ENCODE assay signal across 25 cellular contexts in genomic region chr19:42125536-42125935, GRCh38. TPM values are rescaled to one million over a fixed set of nuclear protein-coding genes. Genes with fewer than 3 reads are reported as not detected.
DNase-seq lines count a peak whose midpoint lies in the region; ATAC-seq and TF ChIP-seq lines count a peak whose summit lies in the region.
"Had no signal": no experiment of that assay in that cellular context is flagged by ENCODE, and none has a peak within 500 bp of the region (broad histone marks: within the 10 kb centered on the region; RNA-seq: fewer than 3 reads in every experiment).

No MANE protein-coding gene starts in this region.

- intact Hi-C loops in CD4-positive, alpha-beta memory T cell (cut with micrococcal nuclease), result no loop called here
- intact Hi-C loops in OCI-LY7 (cut with micrococcal nuclease; ENCODE audit: unreplicated experiment), result no loop called here
- intact Hi-C loops in natural killer cell (cut with micrococcal nuclease), result no loop called here

- WGBS in endodermal cell (ENCODE audit: insufficient coverage in 1 of 2, insufficient read length in 1 of 2), 2 experiments, result 59 to 73% methylated on average over 5 to 6 of the region's 6 CpGs

- no peaks in the 10 kb centered on the region for H3K9me2 ChIP-seq in OCI-LY7 (ENCODE audit: insufficient read depth, low read length)

- H3K4me1 ChIP-seq in BLaER1, result peaks cover 93% of the 10 kb centered on the region
- peaks cover 75% of the 10 kb centered on the region for H3K4me1 ChIP-seq in CD4-positive, alpha-beta memory T cell (ENCODE audit: insufficient read depth, low read length)
- H3K4me1 ChIP-seq in OCI-LY7 (ENCODE audit: insufficient read depth, low read length, poor library complexity, severe bottlenecking), result peaks cover 96% of the 10 kb centered on the region
- no peaks in the 10 kb centered on the region for H3K4me1 ChIP-seq in endodermal cell (ENCODE audit: control insufficient read depth, insufficient read depth, low read length)
- H3K4me1 ChIP-seq: gastrocnemius medialis had no signal

- peaks cover 78% of the 10 kb centered on the region for H3K79me2 ChIP-seq in OCI-LY7 (ENCODE audit: insufficient read depth, low read depth, low read length)

- H3K27me3 ChIP-seq in BLaER1, result no peaks in the 10 kb centered on the region
- no peaks in the 10 kb centered on the region for H3K27me3 ChIP-seq in CD4-positive, alpha-beta memory T cell (ENCODE audit: insufficient read depth, low read length)
- no peaks in the 10 kb centered on the region for H3K27me3 ChIP-seq in endodermal cell (ENCODE audit: control insufficient read depth, insufficient read depth, low read length, poor library complexity, severe bottlenecking)
- H3K27me3 ChIP-seq: MG63, Peyer's patch had no signal

- H3K36me3 ChIP-seq in BLaER1 (no peaks in the 10 kb centered on the region), OCI-LY7 (ENCODE audit: insufficient read depth, low read length) (peaks cover 68% of the 10 kb centered on the region), endodermal cell (ENCODE audit: control insufficient read depth, insufficient read depth, low read length) (no peaks in the 10 kb centered on the region)
- no peaks in the 10 kb centered on the region for H3K36me3 ChIP-seq in CD4-positive, alpha-beta memory T cell (ENCODE audit: insufficient read depth, low read length)
- H3K36me3 ChIP-seq: gastrocnemius medialis, MG63, Peyer's patch, stomach, tibial nerve had no signal

- 0 out of 2 replicates have a peak overlapping the region, but pooled peaks have one; percentile 35 for H3K27ac ChIP-seq in BLaER1
- H3K27ac ChIP-seq in CD4-positive, alpha-beta memory T cell (ENCODE audit: low read depth, low read length), result no peak overlapping the region
- H3K27ac ChIP-seq in OCI-LY7 (ENCODE audit: low read depth, low read length, poor library complexity, severe bottlenecking), result peak overlapping the region; percentile 56
- H3K27ac ChIP-seq in endodermal cell (ENCODE audit: low read depth, low read length), result no peak overlapping the region
- H3K27ac ChIP-seq: coronary artery, gastrocnemius medialis, stomach, tibial nerve had no signal

- H3K9me3 Mint-ChIP-seq in CD4-positive, alpha-beta memory T cell, result no peaks in the 10 kb centered on the region
- no peaks in the 10 kb centered on the region for H3K9me3 Mint-ChIP-seq in endodermal cell
- H3K9me3 Mint-ChIP-seq in natural killer cell, result no peaks in the 10 kb centered on the region

- peaks cover 57 to 92% (median 74%) of the 10 kb centered on the region in 4 donors for H3K4me1 Mint-ChIP-seq in CD4-positive, alpha-beta memory T cell
- no peaks in the 10 kb centered on the region for H3K4me1 Mint-ChIP-seq in endodermal cell
- H3K4me1 Mint-ChIP-seq in natural killer cell, result peaks cover 21 to 62% of the 10 kb centered on the region in 2 donors

- POLR2A ChIA-PET in CD4-positive, alpha-beta memory T cell (lab: Charles Lee; ENCODE audit: partially characterized antibody), result interaction anchor here (1.0 to 5.9 kb wide), 4 partner anchors 7 to 271 kb away, joined by 3 to 58 read pairs (median 4); partner anchors contain the start of gene POU2F2
- POLR2A ChIA-PET in OCI-LY7 (lab: Charles Lee), result interaction anchor here (0.6 to 0.9 kb wide), 2 partner anchors 9 to 11 kb away, joined by 3 read pairs; no protein-coding TSS in a partner anchor

- ATAC-seq in natural killer cell (no peak), GM21381 (IDR thresholded peaks at IDR 0.05; ENCODE audit: unreplicated experiment) (no peak)
- ATAC-seq: gastrocnemius medialis, sciatic nerve had no signal

- no peak for TF ChIP-seq CTCF in OCI-LY7 (conservative IDR thresholded peaks at IDR 0.05; ENCODE audit: low read length)
- TF ChIP-seq CTCF in endodermal cell (conservative IDR thresholded peaks at IDR 0.05), result peak; percentile 22
- TF ChIP-seq CTCF in natural killer cell (IDR thresholded peaks at IDR 0.05), result no peak

- no peak overlapping the region for H3K9ac ChIP-seq in BLaER1
- H3K9ac ChIP-seq in endodermal cell (ENCODE audit: extremely low read depth, low read length, poor library complexity, severe bottlenecking), result no peak overlapping the region

- no TSS peak for BruUV-seq in OCI-LY7 (replicated peaks; lab: Mats Ljungman, UMichigan)

- H3K27ac Mint-ChIP-seq in CD4-positive, alpha-beta memory T cell, result peak overlapping the region; percentile 60 to 88 (median 72)
- H3K27ac Mint-ChIP-seq in endodermal cell (no peak overlapping the region), natural killer cell (no peak overlapping the region)

- H3K36me3 Mint-ChIP-seq in CD4-positive, alpha-beta memory T cell, result peaks cover 0 to 17% of the 10 kb centered on the region in 2 donors
- H3K36me3 Mint-ChIP-seq in endodermal cell (ENCODE audit: low read depth) (no peaks in the 10 kb centered on the region), natural killer cell (no peaks in the 10 kb centered on the region)

- H3K4me3 ChIP-seq in BLaER1 (no peak overlapping the region), OCI-LY7 (ENCODE audit: low read depth, low read length, poor library complexity, severe bottlenecking) (no peak overlapping the region), endodermal cell (ENCODE audit: low read length) (no peak overlapping the region)
- no peak overlapping the region for H3K4me3 ChIP-seq in CD4-positive, alpha-beta memory T cell (ENCODE audit: low read length in 2 of 2)
- H3K4me3 ChIP-seq: coronary artery, gastrocnemius medialis, MG63, Peyer's patch, stomach, tibial nerve had no signal

- H3K4me2 ChIP-seq in BLaER1, result peak overlapping the region; percentile 14; the same call in 1 of the 2 replicates
- peak overlapping the region; percentile 35; the same call in 1 of the 2 replicates for H3K4me2 ChIP-seq in OCI-LY7 (ENCODE audit: low read length)

- H2AFZ ChIP-seq in OCI-LY7 (ENCODE audit: low read length), result no peak overlapping the region

- H4K20me1 ChIP-seq in BLaER1, result no peaks in the 10 kb centered on the region
- no peaks in the 10 kb centered on the region for H4K20me1 ChIP-seq in OCI-LY7 (ENCODE audit: insufficient read depth, low read length)

- no peaks in the 10 kb centered on the region for H3K27me3 Mint-ChIP-seq in CD4-positive, alpha-beta memory T cell
- H3K27me3 Mint-ChIP-seq in endodermal cell (ENCODE audit: insufficient read depth) (peaks cover 13% of the 10 kb centered on the region), natural killer cell (ENCODE audit: low read depth in 2 of 2) (no peaks in the 10 kb centered on the region)

- DNase-seq in CD4-positive, alpha-beta memory T cell, result no peak
- DNase-seq in OCI-LY7 (ENCODE audit: low spot score) (no peak), endodermal cell (no peak), cerebellum (ENCODE audit: low spot score) (no peak), natural killer cell (no peak), NCI-H774 (lab: John Stamatoyannopoulos, UW) (no peak)
- DNase-seq: activated CD4-positive, alpha-beta T cell treated with anti-CD3 and anti-CD28 coated beads for 48 hours; activated effector memory CD4-positive, alpha-beta T cell treated with Interleukin-2 at 50 U/mL for 16 hours; amniotic stem cell; gastrocnemius medialis; GF-D8; islet precursor cell; MG63; NCI-H1417 treated with DMSO at 0.1 percent for 48 hours; NCI-H2107; NCI-H446 treated with DMSO at 0.1 percent for 48 hours; NK-92 treated with Interleukin-12 subunit alpha and Interleukin-12 subunit beta, amount 100 ng/mL, for 24 hours; Peyer's patch; stimulated activated CD4-positive, alpha-beta T cell treated with anti-CD3 and anti-CD28 coated beads, Interleukin-4, amount 100 ng/mL, for 4 hours; stomach had no signal

- peak overlapping the region in 4 of 8 donors; percentile 2 to 32 (median 10) for H3K4me3 Mint-ChIP-seq in CD4-positive, alpha-beta memory T cell
- H3K4me3 Mint-ChIP-seq in endodermal cell, result no peak overlapping the region
- H3K4me3 Mint-ChIP-seq in natural killer cell, result no peak overlapping the region

- CTCF ChIA-PET in CD4-positive, alpha-beta memory T cell (lab: Charles Lee; ENCODE audit: partially characterized antibody), result interaction anchor here (0.8 to 5.1 kb wide), 5 partner anchors 11 to 313 kb away, joined by 3 to 53 read pairs (median 4); no protein-coding TSS in a partner anchor
- CTCF ChIA-PET in OCI-LY7 (lab: Charles Lee; ENCODE audit: unreplicated experiment), result no interaction called here

- H3K9me3 ChIP-seq in BLaER1, result 0 out of 2 replicates have a peak, but pooled peaks cover 12% of the 10 kb centered on the region
- no peaks in the 10 kb centered on the region for H3K9me3 ChIP-seq in CD4-positive, alpha-beta memory T cell (ENCODE audit: control insufficient read depth in 1 of 2, low read length in 2 of 2)
- H3K9me3 ChIP-seq in OCI-LY7 (ENCODE audit: low read length), result 0 out of 2 replicates have a peak, but pooled peaks cover 5% of the 10 kb centered on the region
- no peaks in the 10 kb centered on the region for H3K9me3 ChIP-seq in endodermal cell (ENCODE audit: control insufficient read depth, low read length)
- H3K9me3 ChIP-seq: gastrocnemius medialis, MG63, Peyer's patch, stomach, tibial nerve had no signal

RNA-seq across cellular contexts. Expression of gene POU2F2, which starts 6.7 kb away (rescaled TPM):
- 10 to 100 TPM; 68.5 to 69.3 TPM for total RNA-seq in CD4-positive, alpha-beta memory T cell
- polyA plus RNA-seq in CD4-positive, alpha-beta memory T cell, result 10 to 100 TPM in 1 of 2 donors, 1 to 10 TPM in 1; 3.1 to 22.7 TPM
- total RNA-seq in OCI-LY7 (2014; rRNA removed; shearing (Covaris generic)), result 28.6 and 33.5 TPM in 2 replicates
- total RNA-seq in OCI-LY7 (2022) (59.5 and 66.5 TPM in 2 replicates), endodermal cell (1 to 10 TPM; 1.8 to 2.6 TPM), cerebellum (3.7 TPM), natural killer cell (10 to 100 TPM; 27.3 to 40.8 (median 29.3) TPM)
- polyA plus RNA-seq in endodermal cell (2013, experiment 1 of 2), result 9.7 TPM
- 7.1 TPM for polyA plus RNA-seq in endodermal cell (2013, experiment 2 of 2)

RNA-seq across cellular contexts. Expression of gene ZNF574, which starts 49.6 kb away (rescaled TPM):
- 10 to 100 TPM; 25.1 to 26.0 TPM for total RNA-seq in CD4-positive, alpha-beta memory T cell
- polyA plus RNA-seq in CD4-positive, alpha-beta memory T cell, result 10 to 100 TPM; 14.8 to 24.6 TPM
- 18.5 and 29.3 TPM in 2 replicates for total RNA-seq in OCI-LY7 (2014; rRNA removed; shearing (Covaris generic))
- total RNA-seq in OCI-LY7 (2022), result 14.5 and 16.6 TPM in 2 replicates
- 10 to 100 TPM; 20.9 to 22.1 TPM for total RNA-seq in endodermal cell
- 21.0 TPM for polyA plus RNA-seq in endodermal cell (2013, experiment 1 of 2)
- 18.5 TPM for polyA plus RNA-seq in endodermal cell (2013, experiment 2 of 2)
- 12.4 TPM for total RNA-seq in cerebellum
- total RNA-seq in natural killer cell, result 10 to 100 TPM; 21.6 to 23.7 (median 23.1) TPM

RNA-seq across cellular contexts. Expression of gene GRIK5, which starts 55.5 kb away (rescaled TPM):
- under 1 TPM; 0.12 to 0.17 TPM for total RNA-seq in CD4-positive, alpha-beta memory T cell
- not detected for polyA plus RNA-seq in CD4-positive, alpha-beta memory T cell
- 0.73 and 0.77 TPM in 2 replicates for total RNA-seq in OCI-LY7 (2014; rRNA removed; shearing (Covaris generic))
- total RNA-seq in OCI-LY7 (2022) (1.1 and 1.3 TPM in 2 replicates), endodermal cell (10 to 100 TPM; 21.6 to 38.7 TPM), cerebellum (19.6 TPM), natural killer cell (1 to 10 TPM in 1 of 3 donors, under 1 TPM in 1, not detected in 1; 0.31 to 2.1 TPM)
- 25.2 TPM for polyA plus RNA-seq in endodermal cell (2013, experiment 1 of 2)
- polyA plus RNA-seq in endodermal cell (2013, experiment 2 of 2), result 21.7 TPM

Comparison
In these comparisons a context has a peak if more than half of its experiments do, and no peak if none do; other contexts are left out.
1. H3K27ac ChIP-seq: peak in BLaER1 (single experiment) and OCI-LY7 (single experiment); none in CD4-positive, alpha-beta memory T cell (single experiment) and endodermal cell (single experiment).
2. H3K27ac Mint-ChIP-seq: peak in CD4-positive, alpha-beta memory T cell (7 of 7); none in endodermal cell (single experiment) and natural killer cell (0 of 2).